ENCODE assay signal across 10 cellular contexts in genomic region chr16:89375021-89375420, GRCh38.
DNase-seq lines count a peak whose midpoint lies in the region; ATAC-seq and TF ChIP-seq lines count a peak whose summit lies in the region.
"Had no signal": no experiment of that assay in that cellular context is flagged by ENCODE, and none has a peak within 500 bp of the region (broad histone marks: within the 10 kb centered on the region; RNA-seq: fewer than 3 reads in every experiment).

No MANE protein-coding gene starts in this region.

- H4K20me1 ChIP-seq in fibroblast of lung (ENCODE audit: control insufficient read depth, extremely low read depth, insufficient read depth, low read length) = peaks cover 9% of the 10 kb centered on the region

- H3K27me3 Mint-ChIP-seq in activated naive CD4-positive, alpha-beta T cell treated with anti-CD3 and anti-CD28 coated beads for 36 hours (ENCODE audit: low read depth) = no peaks in the 10 kb centered on the region

- peaks cover 80% of the 10 kb centered on the region for H3K4me1 Mint-ChIP-seq in activated naive CD4-positive, alpha-beta T cell treated with anti-CD3 and anti-CD28 coated beads for 36 hours (ENCODE audit: low read depth)

- no peak overlapping the region for H3K4me3 ChIP-seq in fibroblast of lung (replicated peaks in 1 of 4; ENCODE audit: control extremely low read depth in 1 of 4, insufficient read depth in 1 of 4, low read depth in 3 of 4, low read length in 4 of 4)
- H3K4me3 ChIP-seq in breast epithelium = no peak overlapping the region
- H3K4me3 ChIP-seq: esophagus muscularis mucosa had no signal

- no peaks in the 10 kb centered on the region for H3K9me3 ChIP-seq in fibroblast of lung (ENCODE audit: control insufficient read depth, insufficient read depth, low read depth, low read length)
- H3K9me3 ChIP-seq in breast epithelium = peaks cover 0 to 6% of the 10 kb centered on the region in 2 donors
- H3K9me3 ChIP-seq: Caco-2 had no signal

- H3K27me3 ChIP-seq in fibroblast of lung (ENCODE audit: control insufficient read depth, insufficient read depth, low read length) = no peaks in the 10 kb centered on the region
- H3K27me3 ChIP-seq in breast epithelium = no peaks in the 10 kb centered on the region
- H3K27me3 ChIP-seq: esophagus muscularis mucosa had no signal

- peaks cover 100% of the 10 kb centered on the region for H3K79me2 ChIP-seq in fibroblast of lung (ENCODE audit: control insufficient read depth, insufficient read depth, low read length)

- H3K4me3 Mint-ChIP-seq in activated naive CD4-positive, alpha-beta T cell treated with anti-CD3 and anti-CD28 coated beads for 36 hours = no peak overlapping the region

- H3K9me3 Mint-ChIP-seq in activated naive CD4-positive, alpha-beta T cell treated with anti-CD3 and anti-CD28 coated beads for 36 hours = peaks cover 2% of the 10 kb centered on the region

- H3K27ac ChIP-seq in C4-2B (peak overlapping the region; percentile 60), fibroblast of lung (ENCODE audit: insufficient read depth, low read length) (peak overlapping the region; percentile 64), breast epithelium (no peak overlapping the region)
- H3K27ac ChIP-seq: esophagus muscularis mucosa had no signal

- no peak for TF ChIP-seq POLR2A in breast epithelium (IDR thresholded peaks at IDR 0.05)

- H3K36me3 ChIP-seq in fibroblast of lung (ENCODE audit: control insufficient read depth, insufficient read depth, low read length) = peaks cover 2% of the 10 kb centered on the region
- H3K36me3 ChIP-seq in breast epithelium = no peaks in the 10 kb centered on the region

- no peak overlapping the region for H3K9ac ChIP-seq in fibroblast of lung (ENCODE audit: insufficient read depth, low read length)

- H3K4me1 ChIP-seq in fibroblast of lung (ENCODE audit: control insufficient read depth, extremely low read depth, insufficient read depth, low read length) (peaks cover 15% of the 10 kb centered on the region), breast epithelium (peaks cover 0 to 7% of the 10 kb centered on the region in 2 donors)

- intact Hi-C loops in activated naive CD4-positive, alpha-beta T cell treated with anti-CD3 and anti-CD28 coated beads for 36 hours (cut with micrococcal nuclease) = no loop called here
- intact Hi-C loops in breast epithelium (cut with DNase I; ENCODE audit: low total_unique reads) = no loop called here

- H3K27ac Mint-ChIP-seq in activated naive CD4-positive, alpha-beta T cell treated with anti-CD3 and anti-CD28 coated beads for 36 hours = no peak overlapping the region

- DNase-seq in NCI-H2227 treated with DMSO at 0.1 percent for 48 hours (lab: John Stamatoyannopoulos, UW) = peak; percentile 17
- peak in 1 of 2 donors; percentile 66 for DNase-seq in fibroblast of lung (ENCODE audit: low read depth in 2 of 2)
- DNase-seq in HuH-7.5 (ENCODE audit: low spot score) = no peak
- no peak for DNase-seq in activated naive CD4-positive, alpha-beta T cell treated with anti-CD3 and anti-CD28 coated beads for 36 hours
- DNase-seq in AG08395 (ENCODE audit: low spot score) = no peak
- no peak for DNase-seq in breast epithelium (ENCODE audit: low spot score in 2 of 2)
- DNase-seq: Caco-2 had no signal

- CTCF ChIA-PET in activated naive CD4-positive, alpha-beta T cell treated with anti-CD3 and anti-CD28 coated beads for 36 hours (lab: Charles Lee) = interaction anchor here (1.1 kb wide), 1 partner anchor 81 kb away, joined by 6 read pairs; no protein-coding TSS in a partner anchor

- peaks cover 24% of the 10 kb centered on the region for H3K36me3 Mint-ChIP-seq in activated naive CD4-positive, alpha-beta T cell treated with anti-CD3 and anti-CD28 coated beads for 36 hours (ENCODE audit: low read depth)

- H2AFZ ChIP-seq in fibroblast of lung (ENCODE audit: low read length) = no peak overlapping the region

- ATAC-seq in GM18858 (IDR thresholded peaks at IDR 0.05; ENCODE audit: unreplicated experiment) = peak; percentile 46

- peak overlapping the region; percentile 18 for H3K4me2 ChIP-seq in fibroblast of lung (ENCODE audit: extremely low read depth, insufficient read depth, low read length)

- TF ChIP-seq CTCF in C4-2B (conservative IDR thresholded peaks at IDR 0.05) (no peak), fibroblast of lung (conservative IDR thresholded peaks at IDR 0.05 in 1 of 2, IDR thresholded peaks at IDR 0.05 in 1 of 2; ENCODE audit: low read depth in 1 of 2, low read length in 2 of 2) (no peak), breast epithelium (IDR thresholded peaks at IDR 0.05) (no peak)

Comparison
In these comparisons a context has a peak if more than half of its experiments do, and no peak if none do; other contexts are left out.
1. H3K27ac ChIP-seq: peak in C4-2B (single experiment) and fibroblast of lung (single experiment); none in breast epithelium (0 of 2).